In the genomic region with DNA sequence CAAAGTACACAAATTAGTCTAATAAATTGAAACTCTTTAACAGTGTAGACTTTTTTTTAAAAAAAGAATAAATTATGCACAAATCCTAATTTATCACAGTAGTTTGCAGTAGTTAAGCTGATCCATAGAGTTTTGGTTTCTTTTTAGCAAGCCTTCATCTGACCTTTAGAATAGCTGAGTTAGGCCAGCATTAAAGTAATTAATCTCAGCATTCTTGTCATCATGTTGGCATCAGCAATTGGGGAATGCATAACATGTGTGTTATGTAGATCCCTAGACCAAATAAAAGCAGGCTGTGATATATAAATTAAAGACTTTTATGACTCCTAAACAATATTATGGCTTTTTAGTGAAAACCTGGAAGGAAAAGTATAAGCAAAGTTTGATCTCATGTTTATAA, we compare ENCODE assay signal across 21 cellular contexts.
DNase-seq lines count a peak whose midpoint lies in the region; ATAC-seq, FAIRE-seq and TF ChIP-seq lines count a peak whose summit lies in the region.
"Had no signal": no experiment of that assay in that cellular context is flagged by ENCODE, and none has a peak within 500 bp of the region (broad histone marks: within the 10 kb centered on the region; RNA-seq: fewer than 3 reads in every experiment).

No MANE protein-coding gene starts in this region.

- H3K4me1 ChIP-seq in astrocyte (ENCODE audit: insufficient read depth, low read length): no peaks in the 10 kb centered on the region
- H3K4me1 ChIP-seq in kidney (ENCODE audit: control insufficient read depth in 1 of 2, insufficient read depth in 1 of 2, low read depth in 1 of 2, low read length in 2 of 2): peaks cover 5 to 10% of the 10 kb centered on the region in 2 donors
- no peaks in the 10 kb centered on the region for H3K4me1 ChIP-seq in uterus
- H3K4me1 ChIP-seq in PC-3 (ENCODE audit: insufficient read depth, low read length): no peaks in the 10 kb centered on the region
- no peaks in the 10 kb centered on the region for H3K4me1 ChIP-seq in mesenchymal stem cell (ENCODE audit: control insufficient read depth, insufficient read depth, low read depth, low read length)
- H3K4me1 ChIP-seq: SJSA1 had no signal

- no peaks in the 10 kb centered on the region for H3K27me3 ChIP-seq in astrocyte (ENCODE audit: insufficient read depth, low read length)
- no peaks in the 10 kb centered on the region for H3K27me3 ChIP-seq in uterus
- H3K27me3 ChIP-seq in PC-3 (ENCODE audit: low read length): no peaks in the 10 kb centered on the region
- no peaks in the 10 kb centered on the region for H3K27me3 ChIP-seq in mesenchymal stem cell (ENCODE audit: control insufficient read depth in 1 of 2, insufficient read depth in 1 of 2, low read length in 2 of 2)
- H3K27me3 ChIP-seq: SJSA1 had no signal

- intact Hi-C loops in kidney (cut with DNase I): no loop called here
- intact Hi-C loops in uterus (cut with DNase I; ENCODE audit: low total_unique reads): no loop called here
- intact Hi-C loops in PC-3 (cut with micrococcal nuclease): no loop called here

- H3K4ac ChIP-seq in mesenchymal stem cell (ENCODE audit: low read depth in 1 of 2, low read length in 2 of 2): no peak overlapping the region

- H3K79me2 ChIP-seq in astrocyte (ENCODE audit: insufficient read depth, low read length) (no peaks in the 10 kb centered on the region), PC-3 (ENCODE audit: low read length) (no peaks in the 10 kb centered on the region)

- ATAC-seq in PC-3: no peak

- H3K36me3 Mint-ChIP-seq in astrocyte (ENCODE audit: low read depth, unreplicated experiment): no peaks in the 10 kb centered on the region
- H3K36me3 Mint-ChIP-seq: IgD-negative memory B cell had no signal

- H2AK5ac ChIP-seq in mesenchymal stem cell (ENCODE audit: low read length, severe bottlenecking): no peak overlapping the region

- no peaks in the 10 kb centered on the region for H3K9me2 ChIP-seq in PC-3 (replicated peaks; ENCODE audit: low read length)

- H2AFZ ChIP-seq in astrocyte (ENCODE audit: low read depth, low read length) (no peak overlapping the region), PC-3 (ENCODE audit: low read length) (no peak overlapping the region), mesenchymal stem cell (ENCODE audit: low read depth, low read length) (no peak overlapping the region)

- H4K91ac ChIP-seq in mesenchymal stem cell (ENCODE audit: low read length): no peak overlapping the region

- POLR2A ChIA-PET in PC-3 (lab: Charles Lee; ENCODE audit: unreplicated experiment): interaction anchor here (0.6 kb wide), 1 partner anchor 352 kb away, joined by 3 read pairs; no protein-coding TSS in a partner anchor

- H4K8ac ChIP-seq in mesenchymal stem cell (ENCODE audit: low read length): no peak overlapping the region

- BruUV-seq in PC-3 (replicated peaks; lab: Mats Ljungman, UMichigan): no TSS peak

- H2BK15ac ChIP-seq in mesenchymal stem cell (ENCODE audit: low read depth, poor library complexity, severe bottlenecking): no peak overlapping the region

- H3K18ac ChIP-seq in mesenchymal stem cell (ENCODE audit: low read depth in 1 of 2, low read length in 2 of 2): no peak overlapping the region

- TF ChIP-seq POLR2A in uterus (IDR thresholded peaks at IDR 0.05): no peak

- H3K4me3 Mint-ChIP-seq in astrocyte (ENCODE audit: unreplicated experiment): no peak overlapping the region
- H3K4me3 Mint-ChIP-seq: CD4-positive, alpha-beta T cell; H9; IgD-negative memory B cell had no signal

- H3F3A ChIP-seq in PC-3 (ENCODE audit: low read length, unreplicated experiment): no peaks in the 10 kb centered on the region

- H3K4me2 ChIP-seq in astrocyte (ENCODE audit: low read length) (no peak overlapping the region), PC-3 (ENCODE audit: low read length) (no peak overlapping the region), mesenchymal stem cell (ENCODE audit: low read length, poor library complexity, severe bottlenecking) (no peak overlapping the region)

- H3K27ac ChIP-seq in 22Rv1 (peak overlapping the region; percentile 55), astrocyte (ENCODE audit: low read depth, low read length) (no peak overlapping the region), kidney (ENCODE audit: low read depth in 2 of 2, low read length in 2 of 2) (peak overlapping the region; percentile 35 to 83), uterus (no peak overlapping the region), PC-3 (ENCODE audit: low read length) (no peak overlapping the region), mesenchymal stem cell (ENCODE audit: low read length, poor library complexity, severe bottlenecking) (no peak overlapping the region)
- H3K27ac ChIP-seq: SJSA1 had no signal

- DNase-seq in NCI-H446 (lab: John Stamatoyannopoulos, UW) (peak; percentile 13 to 27), astrocyte (ENCODE audit: low read depth) (peak; percentile 31), kidney (no peak), uterus (no peak), medulla oblongata (ENCODE audit: extremely low spot score) (no peak), PC-3 (no peak), mesenchymal stem cell (no peak)
- DNase-seq: Calu3; CD4-positive, alpha-beta T cell; DMS79; GDM1; NCI-H1436; NCI-H2081; NCI-H526; NK-92 treated with Interleukin-12 subunit alpha and Interleukin-12 subunit beta, amount 100 ng/mL, for 24 hours; OCI-M1 had no signal

- H2BK5ac ChIP-seq in mesenchymal stem cell (ENCODE audit: low read depth, low read length, poor library complexity, severe bottlenecking): no peak overlapping the region

- no peaks in the 10 kb centered on the region for H4K20me1 ChIP-seq in astrocyte (ENCODE audit: insufficient read depth, low read length)
- H4K20me1 ChIP-seq in PC-3 (ENCODE audit: low read length): no peaks in the 10 kb centered on the region

- H3K9ac ChIP-seq in astrocyte (ENCODE audit: low read length) (no peak overlapping the region), kidney (ENCODE audit: low read length in 2 of 2) (no peak overlapping the region), PC-3 (ENCODE audit: low read length) (no peak overlapping the region), mesenchymal stem cell (ENCODE audit: low read length) (no peak overlapping the region)

- TF ChIP-seq CTCF in 22Rv1 (IDR thresholded peaks at IDR 0.05) (no peak), astrocyte (IDR thresholded peaks at IDR 0.05; ENCODE audit: insufficient read depth, low read depth, low read length) (no peak), kidney (IDR thresholded peaks at IDR 0.05; ENCODE audit: borderline replicate concordance, extremely low read depth, insufficient read depth) (no peak), uterus (IDR thresholded peaks at IDR 0.05) (no peak), PC-3 (conservative IDR thresholded peaks at IDR 0.05; ENCODE audit: low read depth, low read length) (no peak)

- no peak overlapping the region for H2BK12ac ChIP-seq in mesenchymal stem cell (ENCODE audit: low read length in 2 of 2)

- CTCF ChIA-PET in PC-3 (lab: Charles Lee): no interaction called here

- H3K27ac Mint-ChIP-seq in astrocyte (ENCODE audit: unreplicated experiment): no peak overlapping the region
- H3K27ac Mint-ChIP-seq: CD4-positive, alpha-beta T cell had no signal

- H2BK120ac ChIP-seq in mesenchymal stem cell (ENCODE audit: low read depth, low read length): no peak overlapping the region

- H3K23ac ChIP-seq in mesenchymal stem cell (ENCODE audit: low read length in 2 of 2): no peak overlapping the region

- H3K14ac ChIP-seq in mesenchymal stem cell (ENCODE audit: low read length in 2 of 2): no peak overlapping the region

- peaks cover 2% of the 10 kb centered on the region for H3K9me3 Mint-ChIP-seq in astrocyte (ENCODE audit: unreplicated experiment)
- H3K9me3 Mint-ChIP-seq: H9 had no signal

- H3K79me1 ChIP-seq in mesenchymal stem cell (replicated peaks; ENCODE audit: low read length, poor library complexity, severe bottlenecking): no peaks in the 10 kb centered on the region

- H3K4me3 ChIP-seq in astrocyte (ENCODE audit: insufficient read depth, low read depth, low read length): no peak overlapping the region
- H3K4me3 ChIP-seq in kidney (ENCODE audit: low read length in 2 of 2): peak overlapping the region; percentile 55 to 57
- H3K4me3 ChIP-seq in uterus: no peak overlapping the region
- no peak overlapping the region for H3K4me3 ChIP-seq in PC-3 (ENCODE audit: low read length)
- no peak overlapping the region for H3K4me3 ChIP-seq in mesenchymal stem cell (ENCODE audit: insufficient read depth in 1 of 2, low read depth in 1 of 2, low read length in 2 of 2)
- H3K4me3 ChIP-seq: SJSA1 had no signal

- no peaks in the 10 kb centered on the region for H3K27me3 Mint-ChIP-seq in astrocyte (ENCODE audit: low read depth, unreplicated experiment)
- H3K27me3 Mint-ChIP-seq: CD4-positive, alpha-beta T cell; IgD-negative memory B cell had no signal

- FAIRE-seq in astrocyte (lab: Jason Lieb, UNC) (no peak), kidney (lab: Jason Lieb, UNC) (no peak)
- FAIRE-seq: A204.1 had no signal

- H3K9me3 ChIP-seq in astrocyte (ENCODE audit: insufficient read depth, low read depth, low read length): no peaks in the 10 kb centered on the region
- H3K9me3 ChIP-seq in kidney (ENCODE audit: control insufficient read depth in 1 of 2, low read length in 2 of 2): no peaks in the 10 kb centered on the region
- no peaks in the 10 kb centered on the region for H3K9me3 ChIP-seq in uterus
- no peaks in the 10 kb centered on the region for H3K9me3 ChIP-seq in PC-3 (ENCODE audit: low read length)
- H3K9me3 ChIP-seq in mesenchymal stem cell (ENCODE audit: control insufficient read depth, low read length): no peaks in the 10 kb centered on the region
- H3K9me3 ChIP-seq: SJSA1 had no signal

- no peaks in the 10 kb centered on the region for H3K36me3 ChIP-seq in astrocyte (ENCODE audit: insufficient read depth, low read length)
- H3K36me3 ChIP-seq in kidney (ENCODE audit: control insufficient read depth in 1 of 2, insufficient read depth in 2 of 2, low read length in 2 of 2): no peaks in the 10 kb centered on the region
- no peaks in the 10 kb centered on the region for H3K36me3 ChIP-seq in uterus
- no peaks in the 10 kb centered on the region for H3K36me3 ChIP-seq in PC-3 (ENCODE audit: low read depth, low read length)
- no peaks in the 10 kb centered on the region for H3K36me3 ChIP-seq in mesenchymal stem cell (ENCODE audit: control insufficient read depth in 1 of 2, insufficient read depth in 2 of 2, low read depth in 1 of 2, low read length in 2 of 2)
- H3K36me3 ChIP-seq: SJSA1 had no signal

- peaks cover under 1% of the 10 kb centered on the region for H3K4me1 Mint-ChIP-seq in astrocyte (ENCODE audit: low read depth, unreplicated experiment)
- H3K4me1 Mint-ChIP-seq: IgD-negative memory B cell had no signal

Comparison
In these comparisons a context has a peak if more than half of its experiments do, and no peak if none do; other contexts are left out.
1. H3K27ac ChIP-seq: peak in 22Rv1 (single experiment) and kidney (2 of 2); none in astrocyte (single experiment), uterus (0 of 2), PC-3 (single experiment) and mesenchymal stem cell (single experiment).
2. DNase-seq: peak in NCI-H446 (2 of 2) and astrocyte (single experiment); none in kidney (single experiment), uterus (0 of 2), medulla oblongata (single experiment), PC-3 (single experiment) and mesenchymal stem cell (single experiment).
3. H3K4me3 ChIP-seq: peak in kidney (2 of 2); none in astrocyte (single experiment), uterus (0 of 2), PC-3 (single experiment) and mesenchymal stem cell (0 of 2).